Comparison of ENCODE assay signal across 8 cellular contexts in genomic region chr1:43835141-43836021, GRCh38.
DNase-seq lines count a peak whose midpoint lies in the region; ATAC-seq, FAIRE-seq and TF ChIP-seq lines count a peak whose summit lies in the region.

No MANE protein-coding gene starts in this region.

- peaks cover 11% of the 10 kb centered on the region for H3K36me3 Mint-ChIP-seq in endodermal cell (ENCODE audit: low read depth)
- peaks cover 29% of the 10 kb centered on the region for H3K36me3 Mint-ChIP-seq in activated CD4-positive, alpha-beta memory T cell treated with anti-CD3 and anti-CD28 coated beads for 36 hours

- H2BK120ac ChIP-seq in trophoblast cell (ENCODE audit: insufficient read depth, low read length, poor library complexity) = no peak overlapping the region

- no peaks in the 10 kb centered on the region for H3K27me3 Mint-ChIP-seq in endodermal cell (ENCODE audit: insufficient read depth)
- H3K27me3 Mint-ChIP-seq in activated CD4-positive, alpha-beta memory T cell treated with anti-CD3 and anti-CD28 coated beads for 36 hours = no peaks in the 10 kb centered on the region

- peak overlapping the region in 33 of 59 donors; percentile 4 to 73 (median 42) for H3K27ac ChIP-seq in dorsolateral prefrontal cortex
- no peak overlapping the region for H3K27ac ChIP-seq in trophoblast cell (ENCODE audit: low read depth, low read length)
- H3K27ac ChIP-seq in endodermal cell (ENCODE audit: low read depth, low read length) = no peak overlapping the region

- peaks cover 7% of the 10 kb centered on the region for H3K79me1 ChIP-seq in trophoblast cell (ENCODE audit: low read length)

- H2BK5ac ChIP-seq in trophoblast cell (ENCODE audit: low read depth, low read length, poor library complexity) = no peak overlapping the region

- peak; percentile 52 for FAIRE-seq in GM19239 (lab: Jason Lieb, UNC)

- H3K9ac ChIP-seq in trophoblast cell (ENCODE audit: low read length) = no peak overlapping the region
- no peak overlapping the region for H3K9ac ChIP-seq in endodermal cell (ENCODE audit: extremely low read depth, low read length, poor library complexity, severe bottlenecking)

- H3K27me3 ChIP-seq in dorsolateral prefrontal cortex (no peaks in the 10 kb centered on the region), trophoblast cell (ENCODE audit: insufficient read depth, low read length) (no peaks in the 10 kb centered on the region), endodermal cell (ENCODE audit: control insufficient read depth, insufficient read depth, low read length, poor library complexity, severe bottlenecking) (no peaks in the 10 kb centered on the region)

- no peak overlapping the region for H3K4ac ChIP-seq in trophoblast cell (ENCODE audit: low read depth, low read length)

- peak overlapping the region; percentile 8 for H2AFZ ChIP-seq in trophoblast cell (ENCODE audit: insufficient read depth, low read length, poor library complexity)

- H3K9me3 ChIP-seq in trophoblast cell (ENCODE audit: insufficient read depth, low read depth, low read length) = peaks cover 2% of the 10 kb centered on the region
- H3K9me3 ChIP-seq in endodermal cell (ENCODE audit: control insufficient read depth, low read length) = no peaks in the 10 kb centered on the region

- H3K4me1 ChIP-seq in trophoblast cell (ENCODE audit: control insufficient read depth in 1 of 2, insufficient read depth in 2 of 2, low read length in 2 of 2) (peaks cover 28% of the 10 kb centered on the region in 2 experiments), endodermal cell (ENCODE audit: control insufficient read depth, insufficient read depth, low read length) (no peaks in the 10 kb centered on the region)

- no peak overlapping the region for H3K14ac ChIP-seq in trophoblast cell (ENCODE audit: low read length)

- TF ChIP-seq CTCF in dorsolateral prefrontal cortex (IDR thresholded peaks at IDR 0.05 in 54 of 56, conservative IDR thresholded peaks at IDR 0.05 in 2 of 56; ENCODE audit: low read depth in 1 of 56, partially characterized antibody in 56 of 56) (no peak), endodermal cell (conservative IDR thresholded peaks at IDR 0.05) (no peak)

- no peak overlapping the region for H3K27ac Mint-ChIP-seq in endodermal cell
- no peak overlapping the region for H3K27ac Mint-ChIP-seq in activated CD4-positive, alpha-beta memory T cell treated with anti-CD3 and anti-CD28 coated beads for 36 hours

- H4K12ac ChIP-seq in trophoblast cell (ENCODE audit: low read depth, low read length) = no peak overlapping the region

- intact Hi-C loops in dorsolateral prefrontal cortex (cut with DNase I) = no loop called here
- intact Hi-C loops in activated CD4-positive, alpha-beta memory T cell treated with anti-CD3 and anti-CD28 coated beads for 36 hours (cut with micrococcal nuclease) = loop anchor here (2.0 kb wide), 1 partner anchor 29 kb away; no protein-coding TSS in a partner anchor

- H2AK5ac ChIP-seq in trophoblast cell (ENCODE audit: low read length) = no peak overlapping the region

- H3K4me3 ChIP-seq in dorsolateral prefrontal cortex (no peak overlapping the region), trophoblast cell (ENCODE audit: low read depth, low read length) (no peak overlapping the region), endodermal cell (ENCODE audit: low read length) (no peak overlapping the region)

- H3K79me2 ChIP-seq in trophoblast cell (ENCODE audit: control insufficient read depth, insufficient read depth, low read length, poor library complexity) = peaks cover 5% of the 10 kb centered on the region

- no CpG with 5 or more reads among the region's 10 CpGs for WGBS in trophoblast cell (ENCODE audit: extremely low coverage, insufficient coverage, insufficient read length)
- WGBS in endodermal cell (ENCODE audit: insufficient coverage in 1 of 2, insufficient read length in 1 of 2), 2 experiments = 88 to 89% methylated on average over 8 to 10 of the region's 10 CpGs

- H3K23ac ChIP-seq in trophoblast cell (ENCODE audit: low read length) = no peak overlapping the region

- no peak overlapping the region for H4K8ac ChIP-seq in trophoblast cell (ENCODE audit: low read depth, low read length)

- H3K9me3 Mint-ChIP-seq in endodermal cell = no peaks in the 10 kb centered on the region
- H3K9me3 Mint-ChIP-seq in activated CD4-positive, alpha-beta memory T cell treated with anti-CD3 and anti-CD28 coated beads for 36 hours = no peaks in the 10 kb centered on the region

- H3K18ac ChIP-seq in trophoblast cell (ENCODE audit: low read length) = no peak overlapping the region

- POLR2A ChIA-PET in activated CD4-positive, alpha-beta memory T cell treated with anti-CD3 and anti-CD28 coated beads for 36 hours (lab: Charles Lee) = no interaction called here

- no peaks in the 10 kb centered on the region for H3K36me3 ChIP-seq in trophoblast cell (ENCODE audit: control insufficient read depth in 1 of 2, insufficient read depth in 2 of 2, low read length in 2 of 2)
- H3K36me3 ChIP-seq in endodermal cell (ENCODE audit: control insufficient read depth, insufficient read depth, low read length) = no peaks in the 10 kb centered on the region

- no peak overlapping the region for H3K4me2 ChIP-seq in trophoblast cell (ENCODE audit: low read length)

- CTCF ChIA-PET in activated CD4-positive, alpha-beta memory T cell treated with anti-CD3 and anti-CD28 coated beads for 36 hours (lab: Charles Lee) = no interaction called here

- H4K91ac ChIP-seq in trophoblast cell (ENCODE audit: low read depth, low read length) = no peak overlapping the region

- no peak for ATAC-seq in GM21825 (IDR thresholded peaks at IDR 0.05; ENCODE audit: unreplicated experiment)

- DNase-seq in GM19239 (ENCODE audit: insufficient read length, low spot score) (no peak), OCI-M1 (lab: John Stamatoyannopoulos, UW) (peak; percentile 97), dorsolateral prefrontal cortex (no peak), trophoblast cell (no peak), endodermal cell (no peak), HT-29 (ENCODE audit: low spot score) (no peak)
- DNase-seq in activated CD4-positive, alpha-beta memory T cell treated with anti-CD3 and anti-CD28 coated beads for 36 hours = no peak

- no peak overlapping the region for H2BK12ac ChIP-seq in trophoblast cell (ENCODE audit: low read length)

- H3K4me3 Mint-ChIP-seq in endodermal cell = no peak overlapping the region
- H3K4me3 Mint-ChIP-seq in activated CD4-positive, alpha-beta memory T cell treated with anti-CD3 and anti-CD28 coated beads for 36 hours = no peak overlapping the region

- H3K4me1 Mint-ChIP-seq in endodermal cell = peaks cover 7% of the 10 kb centered on the region
- peaks cover 44% of the 10 kb centered on the region for H3K4me1 Mint-ChIP-seq in activated CD4-positive, alpha-beta memory T cell treated with anti-CD3 and anti-CD28 coated beads for 36 hours (ENCODE audit: low read depth)

Comparison
In these comparisons a context has a peak if more than half of its experiments do, and no peak if none do; other contexts are left out.
1. H3K27ac ChIP-seq: peak in dorsolateral prefrontal cortex (33 of 59); none in trophoblast cell (single experiment) and endodermal cell (single experiment).